Comparison of ENCODE assay signal across 1 cellular context in the genomic region with DNA sequence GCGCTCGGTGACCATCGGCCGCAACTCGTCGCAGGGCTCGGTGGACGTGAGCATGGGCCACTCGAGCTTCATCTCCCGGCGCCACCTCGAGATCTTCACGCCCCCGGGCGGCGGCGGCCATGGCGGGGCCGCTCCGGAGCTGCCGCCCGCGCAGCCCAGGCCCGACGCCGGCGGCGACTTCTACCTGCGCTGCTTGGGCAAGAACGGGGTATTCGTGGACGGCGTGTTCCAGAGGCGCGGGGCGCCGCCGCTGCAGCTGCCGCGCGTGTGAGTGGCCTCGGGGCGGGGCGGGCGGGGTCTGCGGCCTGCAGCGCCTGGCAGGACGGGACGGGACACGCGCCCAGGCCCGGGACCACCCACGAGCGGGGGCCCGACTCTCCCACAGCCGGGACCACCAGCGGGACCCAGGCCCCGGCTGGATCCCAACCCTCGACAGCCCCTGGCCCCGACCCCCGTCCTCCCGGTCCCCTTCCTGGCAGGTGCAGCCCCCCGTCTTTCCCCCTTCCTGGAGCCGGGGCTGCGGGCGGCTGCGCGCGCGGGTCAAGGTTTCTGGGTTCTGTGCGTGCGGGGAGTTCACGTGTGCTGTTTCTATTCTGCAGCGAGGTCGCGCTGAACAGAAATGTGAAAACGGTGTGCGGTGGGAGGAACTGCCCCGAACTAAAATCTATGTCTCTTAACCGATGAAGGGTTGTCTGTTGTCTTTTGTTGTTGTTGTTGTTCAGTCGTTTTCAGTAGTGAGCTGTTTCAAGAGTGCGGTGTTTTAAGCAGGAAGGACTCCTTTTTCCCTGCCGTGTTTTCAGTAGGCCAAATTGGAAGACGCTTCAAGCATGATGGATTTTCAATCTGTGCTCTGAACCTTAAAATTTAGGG.
TF ChIP-seq lines count a peak whose summit lies in the region.

No MANE protein-coding gene starts in this region.

TF ChIP-seq in IMR-90, 13 proteins besides CTCF, POLR2A, EP300 and RAD21:
- TF ChIP-seq SMC3 (IDR thresholded peaks at IDR 0.05; ENCODE audit: low read depth, low read length): no peak
- 0 out of 2 replicates have a peak, but pooled peaks have one; percentile 12 for TF ChIP-seq MXI1 (IDR thresholded peaks at IDR 0.05; ENCODE audit: borderline replicate concordance, low read depth, low read length)
